11 cellular contexts compared by ENCODE assay signal in the genomic region with DNA sequence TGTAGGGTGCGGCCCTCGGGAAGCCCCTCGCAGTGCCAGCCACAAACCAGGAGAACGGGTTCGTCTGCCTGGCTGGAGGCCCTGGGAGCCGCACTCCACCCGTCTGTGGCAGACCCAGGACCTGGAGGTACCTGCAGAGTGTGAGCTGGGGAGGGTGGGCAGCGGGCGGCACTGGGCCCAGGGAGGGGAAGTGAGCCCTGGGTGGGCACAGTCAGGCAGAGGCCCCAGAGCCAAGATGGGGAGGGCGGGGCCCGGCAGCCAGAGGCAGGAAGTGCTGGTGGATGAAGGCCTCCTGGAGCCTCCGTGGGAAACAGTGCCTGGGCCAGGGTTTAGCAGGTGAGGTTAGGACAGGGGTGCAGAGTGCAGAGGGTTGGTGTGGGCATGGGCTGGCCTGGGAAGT. TPM values are rescaled to one million over a fixed set of nuclear protein-coding genes. Genes with fewer than 3 reads are reported as not detected.
A peak's percentile ranks its signal among the peaks of the same experiment; 100 is the strongest.
DNase-seq lines count a peak whose midpoint lies in the region; ATAC-seq, FAIRE-seq and TF ChIP-seq lines count a peak whose summit lies in the region.
"Had no signal": no experiment of that assay in that cellular context is flagged by ENCODE, and none has a peak within 500 bp of the region (broad histone marks: within the 10 kb centered on the region; RNA-seq: fewer than 3 reads in every experiment).

No MANE protein-coding gene starts in this region.

- peaks cover 39% of the 10 kb centered on the region for H3K4me1 Mint-ChIP-seq in stimulated activated effector memory CD8-positive, alpha-beta T cell treated with anti-CD3 and anti-CD28 coated beads, Interleukin-12 subunit alpha, Interleukin-12 subunit beta, amount 100 ng/mL, for 72 hours

- peak overlapping the region; percentile 40; the same call in 1 of the 2 replicates for H2AFZ ChIP-seq in GM12878 (ENCODE audit: control insufficient read depth, low read depth, low read length)

- DNase-seq in NCI-H1417 (lab: John Stamatoyannopoulos, UW) (peak in 2 of 3 experiments; percentile 53 to 55), NCI-H1417 treated with DMSO at 0.1 percent for 48 hours (lab: John Stamatoyannopoulos, UW) (no peak), Peyer's patch (peak; percentile 40 to 64 (median 60)), GM12878 (ENCODE audit: low read depth, low spot score) (no peak), medulla oblongata (ENCODE audit: extremely low spot score) (no peak), Right ventricle myocardium superior (no peak)
- no peak for DNase-seq in stimulated activated effector memory CD8-positive, alpha-beta T cell treated with anti-CD3 and anti-CD28 coated beads, Interleukin-12 subunit alpha, Interleukin-12 subunit beta, amount 100 ng/mL, for 72 hours (ENCODE audit: low spot score in 2 of 2)
- DNase-seq: NCI-H446 treated with DMSO at 0.1 percent for 48 hours had no signal

- POLR2A ChIA-PET in GM12878 (lab: Charles Lee), result interaction anchor here (1.2 to 2.7 kb wide), 2 partner anchors 131 to 222 kb away, joined by 3 to 18 read pairs; partner anchors contain the start of gene FAAP20

- no peak for TF ChIP-seq CTCF in Peyer's patch (IDR thresholded peaks at IDR 0.05)
- no peak for TF ChIP-seq CTCF in GM12878 (IDR thresholded peaks at IDR 0.05 in 2 of 3, conservative IDR thresholded peaks at IDR 0.05 in 1 of 3; ENCODE audit: control insufficient read depth in 2 of 3, extremely low read depth in 1 of 3, insufficient read depth in 1 of 3, low read depth in 3 of 3, low read length in 3 of 3)

- SMC1A ChIA-PET in GM12878 (lab: Charles Lee; ENCODE audit: uncharacterized antibody, unreplicated experiment), result interaction anchor here (0.6 to 2.6 kb wide), 7 partner anchors 8 to 373 kb away, joined by 3 to 21 read pairs (median 4); partner anchors contain the start of gene PANK4

- peak overlapping the region; percentile 87 for H3K4me3 Mint-ChIP-seq in stimulated activated effector memory CD8-positive, alpha-beta T cell treated with anti-CD3 and anti-CD28 coated beads, Interleukin-12 subunit alpha, Interleukin-12 subunit beta, amount 100 ng/mL, for 72 hours

- H3K4me3 ChIP-seq in Peyer's patch (peak overlapping the region; percentile 30 to 47 (median 46)), GM12878 (peak overlapping the region; percentile 64; the same call in 1 of the 2 replicates)

- no peak for TF ChIP-seq EP300 in GM12878 (IDR thresholded peaks at IDR 0.05; ENCODE audit: borderline replicate concordance in 1 of 2, control insufficient read depth in 1 of 2, low read depth in 2 of 2, low read length in 2 of 2)

- peaks cover 20% of the 10 kb centered on the region for H3K79me2 ChIP-seq in GM12878 (ENCODE audit: control insufficient read depth, insufficient read depth, low read length)

- H3K9me3 Mint-ChIP-seq in stimulated activated effector memory CD8-positive, alpha-beta T cell treated with anti-CD3 and anti-CD28 coated beads, Interleukin-12 subunit alpha, Interleukin-12 subunit beta, amount 100 ng/mL, for 72 hours, result no peaks in the 10 kb centered on the region
- H3K9me3 Mint-ChIP-seq: neural crest cell had no signal

- BruUV-seq in GM12878 (replicated peaks; lab: Mats Ljungman, UMichigan), result no TSS peak

- H3K27ac ChIP-seq in Peyer's patch (peak overlapping the region; percentile 61 to 81 (median 70)), GM12878 (ENCODE audit: control insufficient read depth, insufficient read depth) (peak overlapping the region; percentile 34; the same call in 1 of the 2 replicates)

- TF ChIP-seq POLR2A in Peyer's patch (IDR thresholded peaks at IDR 0.05) (no peak), GM12878 (IDR thresholded peaks at IDR 0.05; ENCODE audit: low read depth, low read length) (no peak)

- CTCF ChIA-PET in GM12878 (lab: Yijun Ruan, JAX), result interaction anchor here (0.8 to 3.4 kb wide), 11 partner anchors 13 to 376 kb away, joined by 3 to 37 read pairs (median 5); partner anchors contain the start of genes PANK4 and TNFRSF14

- peak overlapping the region; percentile 48; the same call in 1 of the 2 replicates for H3K9ac ChIP-seq in GM12878 (ENCODE audit: control insufficient read depth, insufficient read depth, low read length)

- H3K9me3 ChIP-seq in Peyer's patch (no peaks in the 10 kb centered on the region), GM12878 (replicated peaks; ENCODE audit: control insufficient read depth, insufficient read depth, low read length) (no peaks in the 10 kb centered on the region)

- TF ChIP-seq RAD21 in GM12878 (IDR thresholded peaks at IDR 0.05; ENCODE audit: insufficient read depth, low read depth, low read length), result no peak

- WGBS in GM12878 (ENCODE audit: insufficient coverage, insufficient replicate concordance, low lambda C conversion rate, missing lambda C conversion rate), result 20% methylated on average over 8 of the region's 12 CpGs

- H3K4me1 ChIP-seq in Peyer's patch (peaks cover 0 to 39% (median 28%) of the 10 kb centered on the region in 4 donors), GM12878 (ENCODE audit: control insufficient read depth, insufficient read depth, low read length) (peaks cover 27% of the 10 kb centered on the region)

- RAD21 ChIA-PET in GM12878 (lab: Charles Lee; ENCODE audit: unreplicated experiment), result interaction anchor here (0.7 to 3.2 kb wide), 8 partner anchors 80 to 221 kb away, joined by 3 to 46 read pairs (median 4); partner anchors contain the start of gene PANK4

- in situ Hi-C loops in GM12878 (cut with MboI), result loop anchor here (10.0 kb wide), 1 partner anchor 378 kb away; no protein-coding TSS in a partner anchor

- FAIRE-seq in GM12878 (lab: Jason Lieb, UNC), result no peak

- peak overlapping the region; percentile 97 for H3K27ac Mint-ChIP-seq in stimulated activated effector memory CD8-positive, alpha-beta T cell treated with anti-CD3 and anti-CD28 coated beads, Interleukin-12 subunit alpha, Interleukin-12 subunit beta, amount 100 ng/mL, for 72 hours

- H3K36me3 Mint-ChIP-seq in stimulated activated effector memory CD8-positive, alpha-beta T cell treated with anti-CD3 and anti-CD28 coated beads, Interleukin-12 subunit alpha, Interleukin-12 subunit beta, amount 100 ng/mL, for 72 hours, result peaks cover 7% of the 10 kb centered on the region

- no peaks in the 10 kb centered on the region for H3K27me3 ChIP-seq in Peyer's patch
- H3K27me3 ChIP-seq in GM12878 (replicated peaks in 1 of 2; ENCODE audit: control insufficient read depth in 2 of 2, insufficient read depth in 2 of 2, low read length in 1 of 2), result no peaks in the 10 kb centered on the region

- intact Hi-C loops in GM12878 (cut with micrococcal nuclease; ENCODE audit: unreplicated experiment), result no loop called here
- intact Hi-C loops in Right ventricle myocardium superior (cut with DNase I), result loop anchor here (5.0 kb wide), 1 partner anchor 371 kb away; no protein-coding TSS in a partner anchor

- no peaks in the 10 kb centered on the region for H3K36me3 ChIP-seq in Peyer's patch
- H3K36me3 ChIP-seq in GM12878 (ENCODE audit: control insufficient read depth in 2 of 2, insufficient read depth in 2 of 2, low read length in 1 of 2), result no peaks in the 10 kb centered on the region

- ATAC-seq in GM12878 (no peak), HG03442 (IDR thresholded peaks at IDR 0.05; ENCODE audit: unreplicated experiment) (no peak), Right ventricle myocardium superior (ENCODE audit: poor library complexity) (no peak)
- no peak for ATAC-seq in stimulated activated effector memory CD8-positive, alpha-beta T cell treated with anti-CD3 and anti-CD28 coated beads, Interleukin-12 subunit alpha, Interleukin-12 subunit beta, amount 100 ng/mL, for 72 hours

- H4K20me1 ChIP-seq in GM12878 (ENCODE audit: control insufficient read depth, insufficient read depth), result no peaks in the 10 kb centered on the region

- peak overlapping the region; percentile 87 for H3K4me2 ChIP-seq in GM12878 (ENCODE audit: control insufficient read depth, insufficient read depth)

RNA-seq across cellular contexts. Expression of gene PEX10, which starts 4.0 kb away (rescaled TPM):
- total RNA-seq in Peyer's patch (10 to 100 TPM; 16.9 to 29.6 (median 19.9) TPM), GM12878 (2014; rRNA removed) (23.7 and 24.9 TPM in 2 replicates), GM12878 (2014; rRNA removed; fragmentation: Illumina TruSeq; extraction: Trizol) (7.4 TPM in 2 replicates), GM12878 (2021) (16.4 and 16.8 TPM in 2 replicates), Right ventricle myocardium superior (15.2 TPM)
- 11.8 and 15.1 TPM in 2 replicates for total RNA-seq in GM12878 (2013; cell fraction: nucleolus; rRNA removed)
- polyA plus RNA-seq in GM12878 (2011; ENCODE audit: low read depth), result 4.1 TPM
- polyA plus RNA-seq in GM12878 (2011; rRNA removed) (4.3 and 6.1 TPM in 2 replicates), GM12878 (2014; fragmentation: Illumina TruSeq; extraction: Trizol) (3.8 and 5.6 TPM in 2 replicates), GM12878 (2014; fragmentation: Nextera tagmentation; extraction: Ambion mirVana) (under 1 TPM in 1 of 2 experiments, not detected in 1; 0.24 TPM), GM12878 (2014; rRNA removed) (19.4 and 20.8 TPM in 2 replicates), GM12878 (2016; fragmentation: Nextera tagmentation; extraction: Ambion mirVana) (10 to 100 TPM; 18.9 to 19.7 TPM)
- 8.3 and 11.2 TPM in 2 replicates for polyA plus RNA-seq in GM12878 (2011; cell fraction: cytosol; rRNA removed)
- 21.3 and 22.1 TPM in 2 replicates for polyA plus RNA-seq in GM12878 (2011; cell fraction: nucleus; rRNA removed)
- polyA plus RNA-seq in GM12878 (2012), result 10.0 and 13.2 TPM in 2 replicates
- polyA minus RNA-seq in GM12878 (2011; rRNA and poly(A)+ RNA removed), result 3.0 and 5.2 TPM in 2 replicates
- 2.9 and 3.4 TPM in 2 replicates for polyA minus RNA-seq in GM12878 (2011; cell fraction: cytosol; rRNA and poly(A)+ RNA removed)
- polyA minus RNA-seq in GM12878 (2011; cell fraction: nucleus; rRNA and poly(A)+ RNA removed), result 3.9 and 5.9 TPM in 2 replicates

RNA-seq across cellular contexts. Expression of gene RER1, which starts 24.8 kb away (rescaled TPM):
- total RNA-seq in Peyer's patch, result 100 to 1,000 TPM in 3 of 4 donors, 10 to 100 TPM in 1; 42.9 to 141 (median 120) TPM
- 63.7 and 66.3 TPM in 2 replicates for total RNA-seq in GM12878 (2013; cell fraction: nucleolus; rRNA removed)
- 82.1 and 105 TPM in 2 replicates for total RNA-seq in GM12878 (2014; rRNA removed)
- total RNA-seq in GM12878 (2014; rRNA removed; fragmentation: Illumina TruSeq; extraction: Trizol), result 80.8 and 84.8 TPM in 2 replicates
- 145 and 149 TPM in 2 replicates for total RNA-seq in GM12878 (2021)
- 26.0 TPM for polyA plus RNA-seq in GM12878 (2011; ENCODE audit: low read depth)
- 194 and 216 TPM in 2 replicates for polyA plus RNA-seq in GM12878 (2011; rRNA removed)
- 152 and 242 TPM in 2 replicates for polyA plus RNA-seq in GM12878 (2011; cell fraction: cytosol; rRNA removed)
- 185 and 207 TPM in 2 replicates for polyA plus RNA-seq in GM12878 (2011; cell fraction: nucleus; rRNA removed)
- 81.4 and 94.1 TPM in 2 replicates for polyA plus RNA-seq in GM12878 (2012)
- polyA plus RNA-seq in GM12878 (2014; fragmentation: Illumina TruSeq; extraction: Trizol), result 172 and 189 TPM in 2 replicates
- 10 to 100 TPM; 29.2 to 48.5 TPM for polyA plus RNA-seq in GM12878 (2014; fragmentation: Nextera tagmentation; extraction: Ambion mirVana)
- polyA plus RNA-seq in GM12878 (2014; rRNA removed), result 105 and 124 TPM in 2 replicates
- 100 to 1,000 TPM; 268 to 274 TPM for polyA plus RNA-seq in GM12878 (2016; fragmentation: Nextera tagmentation; extraction: Ambion mirVana)
- 151 and 226 TPM in 2 replicates for polyA minus RNA-seq in GM12878 (2011; rRNA and poly(A)+ RNA removed)
- 29.3 and 33.4 TPM in 2 replicates for polyA minus RNA-seq in GM12878 (2011; cell fraction: cytosol; rRNA and poly(A)+ RNA removed)
- 18.0 and 21.5 TPM in 2 replicates for polyA minus RNA-seq in GM12878 (2011; cell fraction: nucleus; rRNA and poly(A)+ RNA removed)
- total RNA-seq in Right ventricle myocardium superior, result 81.8 TPM

RNA-seq across cellular contexts. Expression of gene MORN1, which starts 25.0 kb away (rescaled TPM):
- 10 to 100 TPM in 3 of 4 donors, 1 to 10 TPM in 1; 4.9 to 21.5 (median 15.9) TPM for total RNA-seq in Peyer's patch
- total RNA-seq in GM12878 (2013; cell fraction: nucleolus; rRNA removed), result 60.7 and 66.2 TPM in 2 replicates
- total RNA-seq in GM12878 (2014; rRNA removed), result 7.9 and 8.7 TPM in 2 replicates
- 4.4 and 5.2 TPM in 2 replicates for total RNA-seq in GM12878 (2014; rRNA removed; fragmentation: Illumina TruSeq; extraction: Trizol)
- 5.8 and 7.4 TPM in 2 replicates for total RNA-seq in GM12878 (2021)
- polyA plus RNA-seq in GM12878 (2011; ENCODE audit: low read depth), result 2.5 TPM
- 2.3 and 3.5 TPM in 2 replicates for polyA plus RNA-seq in GM12878 (2011; rRNA removed)
- 3.2 and 3.6 TPM in 2 replicates for polyA plus RNA-seq in GM12878 (2011; cell fraction: cytosol; rRNA removed)
- polyA plus RNA-seq in GM12878 (2011; cell fraction: nucleus; rRNA removed), result 8.8 and 10.2 TPM in 2 replicates
- polyA plus RNA-seq in GM12878 (2012), result 4.5 and 5.2 TPM in 2 replicates
- polyA plus RNA-seq in GM12878 (2014; fragmentation: Illumina TruSeq; extraction: Trizol), result 1.7 and 2.0 TPM in 2 replicates
- 1 to 10 TPM in 1 of 2 experiments, under 1 TPM in 1; 0.76 to 1.8 TPM for polyA plus RNA-seq in GM12878 (2014; fragmentation: Nextera tagmentation; extraction: Ambion mirVana)
- polyA plus RNA-seq in GM12878 (2014; rRNA removed), result 6.8 and 7.7 TPM in 2 replicates
- 1 to 10 TPM; 5.7 to 7.3 TPM for polyA plus RNA-seq in GM12878 (2016; fragmentation: Nextera tagmentation; extraction: Ambion mirVana)
- 5.5 and 7.8 TPM in 2 replicates for polyA minus RNA-seq in GM12878 (2011; rRNA and poly(A)+ RNA removed)
- polyA minus RNA-seq in GM12878 (2011; cell fraction: cytosol; rRNA and poly(A)+ RNA removed), result 1.9 and 2.1 TPM in 2 replicates
- polyA minus RNA-seq in GM12878 (2011; cell fraction: nucleus; rRNA and poly(A)+ RNA removed), result 6.2 and 9.4 TPM in 2 replicates
- total RNA-seq in Right ventricle myocardium superior, result 5.0 TPM

RNA-seq across cellular contexts. Expression of gene PLCH2, which starts 59.7 kb away (rescaled TPM):
- total RNA-seq in Peyer's patch, result 10 to 100 TPM in 2 of 4 donors, 1 to 10 TPM in 2; 2.5 to 18.3 (median 7.8) TPM
- total RNA-seq in GM12878 (2013; cell fraction: nucleolus; rRNA removed), result 3.9 and 7.9 TPM in 2 replicates
- 0.11 and 0.73 TPM in 2 replicates for total RNA-seq in GM12878 (2014; rRNA removed)
- 0.04 and 0.05 TPM in 2 replicates for total RNA-seq in GM12878 (2014; rRNA removed; fragmentation: Illumina TruSeq; extraction: Trizol)
- total RNA-seq in GM12878 (2021), result 0.62 and 0.74 TPM in 2 replicates
- polyA plus RNA-seq in GM12878 (2011; ENCODE audit: low read depth), result 0.28 TPM
- polyA plus RNA-seq in GM12878 (2011; rRNA removed), result 0.24 and 0.30 TPM in 2 replicates
- 0.27 and 0.64 TPM in 2 replicates for polyA plus RNA-seq in GM12878 (2011; cell fraction: cytosol; rRNA removed)
- polyA plus RNA-seq in GM12878 (2011; cell fraction: nucleus; rRNA removed), result 4.9 and 6.8 TPM in 2 replicates
- polyA plus RNA-seq in GM12878 (2012), result 1.4 and 2.3 TPM in 2 replicates
- polyA plus RNA-seq in GM12878 (2014; fragmentation: Illumina TruSeq; extraction: Trizol), result 0.12 TPM in 1 of 2 replicates, not detected in the other
- not detected for polyA plus RNA-seq in GM12878 (2014; fragmentation: Nextera tagmentation; extraction: Ambion mirVana)
- polyA plus RNA-seq in GM12878 (2014; rRNA removed), result 0.53 and 1.1 TPM in 2 replicates
- under 1 TPM in 1 of 2 experiments, not detected in 1; 0.03 TPM for polyA plus RNA-seq in GM12878 (2016; fragmentation: Nextera tagmentation; extraction: Ambion mirVana)
- 0.59 and 0.77 TPM in 2 replicates for polyA minus RNA-seq in GM12878 (2011; rRNA and poly(A)+ RNA removed)
- 0.27 TPM in 1 of 2 replicates, not detected in the other for polyA minus RNA-seq in GM12878 (2011; cell fraction: cytosol; rRNA and poly(A)+ RNA removed)
- 1.1 and 2.0 TPM in 2 replicates for polyA minus RNA-seq in GM12878 (2011; cell fraction: nucleus; rRNA and poly(A)+ RNA removed)
- 0.13 TPM for total RNA-seq in Right ventricle myocardium superior
- total RNA-seq: A172 had no signal

Comparison
In these comparisons a context has a peak if more than half of its experiments do, and no peak if none do; other contexts are left out.
1. DNase-seq: peak in NCI-H1417 (2 of 3) and Peyer's patch (3 of 3); none in NCI-H1417 treated with DMSO at 0.1 percent for 48 hours (single experiment), GM12878 (single experiment), stimulated activated effector memory CD8-positive, alpha-beta T cell treated with anti-CD3 and anti-CD28 coated beads, Interleukin-12 subunit alpha, Interleukin-12 subunit beta, amount 100 ng/mL, for 72 hours (0 of 2), medulla oblongata (single experiment) and Right ventricle myocardium superior (single experiment).